In the genomic region with DNA sequence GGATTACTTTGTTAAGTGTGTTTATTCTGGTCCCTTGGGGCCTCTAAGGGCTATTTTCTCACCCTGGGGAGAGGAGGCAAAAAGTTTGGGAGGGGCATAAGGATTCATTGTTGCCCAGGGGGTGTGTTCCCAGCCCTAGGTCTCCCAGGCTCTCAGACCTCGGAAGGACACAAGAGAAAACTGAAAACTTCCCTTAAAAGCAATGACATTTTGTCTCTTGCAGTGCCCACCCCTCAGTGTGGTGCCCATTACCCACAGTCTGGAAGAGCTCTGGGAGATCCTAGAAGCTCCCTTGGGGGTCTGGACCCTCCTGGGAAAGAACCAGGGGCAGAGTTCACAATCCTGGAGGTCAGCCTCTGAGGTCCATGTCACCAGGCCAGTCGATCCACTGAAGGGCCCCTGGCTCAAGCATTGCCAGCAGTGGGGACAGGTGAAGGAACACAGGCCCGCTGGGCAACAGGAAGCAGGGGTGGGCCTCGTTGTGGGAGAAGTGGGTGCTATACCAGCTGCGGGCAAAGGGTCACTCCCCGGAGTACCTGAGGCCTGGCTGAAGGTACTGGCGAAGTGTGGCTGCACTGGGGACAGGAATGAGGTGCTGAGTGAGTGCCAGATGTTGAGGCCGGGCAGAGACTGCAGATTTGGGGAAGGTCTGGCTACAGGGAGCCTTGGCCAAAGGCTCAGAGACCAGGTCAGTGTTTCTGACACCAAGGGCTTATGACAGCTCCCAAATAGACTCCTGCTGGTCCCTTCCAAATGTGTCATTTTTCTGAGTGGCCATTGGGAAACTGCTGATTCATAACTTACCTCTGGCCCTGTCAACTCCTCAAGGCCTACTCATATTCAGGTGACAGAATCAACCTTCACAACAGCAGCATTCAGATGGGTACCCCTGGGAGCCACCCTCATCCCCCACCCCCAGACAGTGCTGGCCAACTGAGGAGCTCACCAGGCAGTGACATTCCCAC, we compare ENCODE assay signal across 1 cellular context.
TF ChIP-seq lines count a peak whose summit lies in the region.

No MANE protein-coding gene starts in this region.

TF ChIP-seq in HepG2, 621 proteins besides CTCF, POLR2A, EP300 and RAD21 (continues in another document):
- TF ChIP-seq, protein P1, sequence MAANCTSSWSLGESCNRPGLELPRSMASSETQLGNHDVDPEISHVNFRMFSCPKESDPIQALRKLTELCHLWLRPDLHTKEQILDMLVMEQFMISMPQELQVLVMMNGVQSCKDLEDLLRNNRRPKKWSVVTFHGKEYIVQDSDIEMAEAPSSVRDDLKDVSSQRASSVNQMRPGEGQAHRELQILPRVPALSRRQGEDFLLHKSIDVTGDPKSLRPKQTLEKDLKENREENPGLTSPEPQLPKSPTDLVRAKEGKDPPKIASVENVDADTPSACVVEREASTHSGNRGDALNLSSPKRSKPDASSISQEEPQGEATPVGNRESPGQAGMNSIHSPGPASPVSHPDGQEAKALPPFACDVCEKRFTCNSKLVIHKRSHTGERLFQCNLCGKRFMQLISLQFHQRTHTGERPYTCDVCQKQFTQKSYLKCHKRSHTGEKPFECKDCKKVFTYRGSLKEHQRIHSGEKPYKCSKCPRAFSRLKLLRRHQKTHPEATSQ (CRISPR knock-in tag; IDR thresholded peaks at IDR 0.05; ENCODE audit: borderline replicate concordance): 0 out of 2 replicates have a peak, but pooled peaks have one; percentile 52
- TF ChIP-seq USF2 (IDR thresholded peaks at IDR 0.05; ENCODE audit: low read depth, low read length): no peak
- TF ChIP-seq USF2 (CRISPR knock-in tag; IDR thresholded peaks at IDR 0.05; ENCODE audit: borderline replicate concordance): 0 out of 2 replicates have a peak, but pooled peaks have one; percentile 39
- TF ChIP-seq ZNF230 (CRISPR knock-in tag; IDR thresholded peaks at IDR 0.05): peak; percentile 14; the same call in 1 of the 2 replicates
- TF ChIP-seq, protein P2, sequence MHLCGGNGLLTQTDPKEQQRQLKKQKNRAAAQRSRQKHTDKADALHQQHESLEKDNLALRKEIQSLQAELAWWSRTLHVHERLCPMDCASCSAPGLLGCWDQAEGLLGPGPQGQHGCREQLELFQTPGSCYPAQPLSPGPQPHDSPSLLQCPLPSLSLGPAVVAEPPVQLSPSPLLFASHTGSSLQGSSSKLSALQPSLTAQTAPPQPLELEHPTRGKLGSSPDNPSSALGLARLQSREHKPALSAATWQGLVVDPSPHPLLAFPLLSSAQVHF (CRISPR knock-in tag; IDR thresholded peaks at IDR 0.05): no peak
- TF ChIP-seq ZNF556 (CRISPR knock-in tag; IDR thresholded peaks at IDR 0.05; ENCODE audit: borderline replicate concordance): 0 out of 2 replicates have a peak, but pooled peaks have one; percentile 28
- 0 out of 2 replicates have a peak, but pooled peaks have one; percentile 30 for TF ChIP-seq IRF9 (CRISPR knock-in tag; IDR thresholded peaks at IDR 0.05; ENCODE audit: borderline replicate concordance)
- TF ChIP-seq PITX1 (CRISPR knock-in tag; IDR thresholded peaks at IDR 0.05): 0 out of 2 replicates have a peak, but pooled peaks have one; percentile 20
- peak; percentile 55; the same call in 1 of the 2 replicates for TF ChIP-seq SPEN (CRISPR knock-in tag; IDR thresholded peaks at IDR 0.05; ENCODE audit: low read depth)
- peak; percentile 24 for TF ChIP-seq RBM22 (optimal IDR thresholded peaks at IDR 0.05; ENCODE audit: low read length)
- TF ChIP-seq TBX2 (CRISPR knock-in tag; IDR thresholded peaks at IDR 0.05; ENCODE audit: borderline replicate concordance): peak; percentile 71
- TF ChIP-seq, protein P3, sequence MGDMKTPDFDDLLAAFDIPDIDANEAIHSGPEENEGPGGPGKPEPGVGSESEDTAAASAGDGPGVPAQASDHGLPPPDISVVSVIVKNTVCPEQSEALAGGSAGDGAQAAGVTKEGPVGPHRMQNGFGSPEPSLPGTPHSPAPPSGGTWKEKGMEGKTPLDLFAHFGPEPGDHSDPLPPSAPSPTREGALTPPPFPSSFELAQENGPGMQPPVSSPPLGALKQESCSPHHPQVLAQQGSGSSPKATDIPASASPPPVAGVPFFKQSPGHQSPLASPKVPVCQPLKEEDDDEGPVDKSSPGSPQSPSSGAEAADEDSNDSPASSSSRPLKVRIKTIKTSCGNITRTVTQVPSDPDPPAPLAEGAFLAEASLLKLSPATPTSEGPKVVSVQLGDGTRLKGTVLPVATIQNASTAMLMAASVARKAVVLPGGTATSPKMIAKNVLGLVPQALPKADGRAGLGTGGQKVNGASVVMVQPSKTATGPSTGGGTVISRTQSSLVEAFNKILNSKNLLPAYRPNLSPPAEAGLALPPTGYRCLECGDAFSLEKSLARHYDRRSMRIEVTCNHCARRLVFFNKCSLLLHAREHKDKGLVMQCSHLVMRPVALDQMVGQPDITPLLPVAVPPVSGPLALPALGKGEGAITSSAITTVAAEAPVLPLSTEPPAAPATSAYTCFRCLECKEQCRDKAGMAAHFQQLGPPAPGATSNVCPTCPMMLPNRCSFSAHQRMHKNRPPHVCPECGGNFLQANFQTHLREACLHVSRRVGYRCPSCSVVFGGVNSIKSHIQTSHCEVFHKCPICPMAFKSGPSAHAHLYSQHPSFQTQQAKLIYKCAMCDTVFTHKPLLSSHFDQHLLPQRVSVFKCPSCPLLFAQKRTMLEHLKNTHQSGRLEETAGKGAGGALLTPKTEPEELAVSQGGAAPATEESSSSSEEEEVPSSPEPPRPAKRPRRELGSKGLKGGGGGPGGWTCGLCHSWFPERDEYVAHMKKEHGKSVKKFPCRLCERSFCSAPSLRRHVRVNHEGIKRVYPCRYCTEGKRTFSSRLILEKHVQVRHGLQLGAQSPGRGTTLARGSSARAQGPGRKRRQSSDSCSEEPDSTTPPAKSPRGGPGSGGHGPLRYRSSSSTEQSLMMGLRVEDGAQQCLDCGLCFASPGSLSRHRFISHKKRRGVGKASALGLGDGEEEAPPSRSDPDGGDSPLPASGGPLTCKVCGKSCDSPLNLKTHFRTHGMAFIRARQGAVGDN (CRISPR knock-in tag; IDR thresholded peaks at IDR 0.05): peak; percentile 90
- TF ChIP-seq ZNF430 (CRISPR knock-in tag; IDR thresholded peaks at IDR 0.05): peak; percentile 56; the same call in 1 of the 2 replicates
- TF ChIP-seq FOXP4 (CRISPR knock-in tag; IDR thresholded peaks at IDR 0.05): peak; percentile 9; the same call in 1 of the 2 replicates
- 0 out of 2 replicates have a peak, but pooled peaks have one; percentile 35 for TF ChIP-seq ZNF274 (CRISPR knock-in tag; IDR thresholded peaks at IDR 0.05)
- TF ChIP-seq ZNF788 (CRISPR knock-in tag; IDR thresholded peaks at IDR 0.05; ENCODE audit: borderline replicate concordance): peak; percentile 13; the same call in 1 of the 2 replicates
- no peak for TF ChIP-seq CREM (IDR thresholded peaks at IDR 0.05)
- no peak for TF ChIP-seq CREM (CRISPR knock-in tag; IDR thresholded peaks at IDR 0.05)
- peak; percentile 58; the same call in 1 of the 2 replicates for TF ChIP-seq HNF1B (CRISPR knock-in tag; IDR thresholded peaks at IDR 0.05)
- TF ChIP-seq ZFP37 (CRISPR knock-in tag; IDR thresholded peaks at IDR 0.05; ENCODE audit: borderline replicate concordance): 0 out of 2 replicates have a peak, but pooled peaks have one; percentile 27
- TF ChIP-seq NONO (IDR thresholded peaks at IDR 0.05): no peak
- 0 out of 2 replicates have a peak, but pooled peaks have one; percentile 45 for TF ChIP-seq NONO (CRISPR knock-in tag; conservative IDR thresholded peaks at IDR 0.05)
- TF ChIP-seq, protein P4, sequence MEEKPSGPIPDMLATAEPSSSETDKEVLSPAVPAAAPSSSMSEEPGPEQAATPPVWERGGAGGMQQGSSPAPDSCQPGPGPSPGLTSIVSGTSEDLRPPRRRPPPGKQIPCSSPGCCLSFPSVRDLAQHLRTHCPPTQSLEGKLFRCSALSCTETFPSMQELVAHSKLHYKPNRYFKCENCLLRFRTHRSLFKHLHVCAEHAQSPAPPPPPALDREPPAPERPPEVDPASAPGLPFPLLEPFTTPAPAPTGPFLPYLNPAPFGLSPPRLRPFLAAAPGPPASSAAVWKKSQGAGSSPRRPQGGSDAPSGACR (CRISPR knock-in tag; IDR thresholded peaks at IDR 0.05): 0 out of 2 replicates have a peak, but pooled peaks have one; percentile 14
- TF ChIP-seq, protein P5, sequence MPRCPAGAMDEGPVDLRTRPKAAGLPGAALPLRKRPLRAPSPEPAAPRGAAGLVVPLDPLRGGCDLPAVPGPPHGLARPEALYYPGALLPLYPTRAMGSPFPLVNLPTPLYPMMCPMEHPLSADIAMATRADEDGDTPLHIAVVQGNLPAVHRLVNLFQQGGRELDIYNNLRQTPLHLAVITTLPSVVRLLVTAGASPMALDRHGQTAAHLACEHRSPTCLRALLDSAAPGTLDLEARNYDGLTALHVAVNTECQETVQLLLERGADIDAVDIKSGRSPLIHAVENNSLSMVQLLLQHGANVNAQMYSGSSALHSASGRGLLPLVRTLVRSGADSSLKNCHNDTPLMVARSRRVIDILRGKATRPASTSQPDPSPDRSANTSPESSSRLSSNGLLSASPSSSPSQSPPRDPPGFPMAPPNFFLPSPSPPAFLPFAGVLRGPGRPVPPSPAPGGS (CRISPR knock-in tag; IDR thresholded peaks at IDR 0.05): peak; percentile 38; the same call in 1 of the 2 replicates
- TF ChIP-seq MEF2D (CRISPR knock-in tag; IDR thresholded peaks at IDR 0.05): peak; percentile 66; the same call in 1 of the 2 replicates
- TF ChIP-seq KDM5B (CRISPR knock-in tag; IDR thresholded peaks at IDR 0.05; ENCODE audit: borderline replicate concordance): peak; percentile 37; the same call in 1 of the 2 replicates
- TF ChIP-seq ZKSCAN5 (CRISPR knock-in tag; IDR thresholded peaks at IDR 0.05): peak; percentile 56; the same call in 1 of the 2 replicates
- TF ChIP-seq, protein P6, sequence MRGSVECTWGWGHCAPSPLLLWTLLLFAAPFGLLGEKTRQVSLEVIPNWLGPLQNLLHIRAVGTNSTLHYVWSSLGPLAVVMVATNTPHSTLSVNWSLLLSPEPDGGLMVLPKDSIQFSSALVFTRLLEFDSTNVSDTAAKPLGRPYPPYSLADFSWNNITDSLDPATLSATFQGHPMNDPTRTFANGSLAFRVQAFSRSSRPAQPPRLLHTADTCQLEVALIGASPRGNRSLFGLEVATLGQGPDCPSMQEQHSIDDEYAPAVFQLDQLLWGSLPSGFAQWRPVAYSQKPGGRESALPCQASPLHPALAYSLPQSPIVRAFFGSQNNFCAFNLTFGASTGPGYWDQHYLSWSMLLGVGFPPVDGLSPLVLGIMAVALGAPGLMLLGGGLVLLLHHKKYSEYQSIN (CRISPR knock-in tag; IDR thresholded peaks at IDR 0.05; ENCODE audit: borderline replicate concordance): no peak
- TF ChIP-seq AKAP8 (CRISPR knock-in tag; IDR thresholded peaks at IDR 0.05): peak; percentile 49; the same call in 1 of the 2 replicates
- TF ChIP-seq, protein P7, sequence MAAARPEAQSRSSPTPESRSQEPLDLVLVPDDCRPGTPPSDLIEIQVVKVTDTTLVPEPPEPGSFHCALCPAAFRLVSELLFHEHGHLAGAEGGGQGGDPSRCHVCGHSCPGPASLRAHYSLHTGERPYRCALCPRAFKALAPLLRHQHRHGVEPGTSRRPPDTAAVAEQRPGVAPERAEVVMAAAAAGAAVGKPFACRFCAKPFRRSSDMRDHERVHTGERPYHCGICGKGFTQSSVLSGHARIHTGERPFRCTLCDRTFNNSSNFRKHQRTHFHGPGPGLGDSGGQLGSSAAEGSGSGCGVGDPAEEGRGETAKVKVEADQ (CRISPR knock-in tag; IDR thresholded peaks at IDR 0.05; ENCODE audit: borderline replicate concordance): no peak
- TF ChIP-seq TP53 (CRISPR knock-in tag; conservative IDR thresholded peaks at IDR 0.05): no peak
- TF ChIP-seq MAFF (IDR thresholded peaks at IDR 0.05; ENCODE audit: low read depth, low read length): peak; percentile 42
- TF ChIP-seq IKZF1 (IDR thresholded peaks at IDR 0.05): no peak
- 0 out of 2 replicates have a peak, but pooled peaks have one; percentile 20 for TF ChIP-seq KDM2A (CRISPR knock-in tag; IDR thresholded peaks at IDR 0.05; ENCODE audit: borderline replicate concordance, low read depth)
- TF ChIP-seq ZMYM3 (CRISPR knock-in tag; IDR thresholded peaks at IDR 0.05): 0 out of 2 replicates have a peak, but pooled peaks have one; percentile 48
